ENCODE assay signal across 8 cellular contexts in the genomic region with DNA sequence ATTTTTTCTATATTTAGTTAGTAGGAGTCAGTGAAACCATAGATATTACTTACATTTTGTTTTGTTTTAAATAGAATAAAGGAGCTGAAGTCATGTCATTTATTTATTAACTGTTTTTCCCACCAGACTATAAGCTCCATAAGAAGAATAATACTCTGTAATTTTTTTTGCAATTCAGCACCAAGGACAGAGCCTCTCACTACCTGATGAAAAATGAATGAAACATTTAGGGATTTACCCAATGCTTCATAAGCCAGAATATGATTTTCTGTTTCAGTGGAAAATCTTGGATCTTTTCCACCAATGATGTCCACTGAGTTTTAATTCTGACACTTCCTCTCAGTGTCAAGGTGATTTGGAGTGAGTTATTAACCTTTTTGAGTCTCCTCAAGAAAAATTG.
A peak's percentile ranks its signal among the peaks of the same experiment; 100 is the strongest.
DNase-seq lines count a peak whose midpoint lies in the region; ATAC-seq and TF ChIP-seq lines count a peak whose summit lies in the region.

No MANE protein-coding gene starts in this region.

- CTCF ChIA-PET in MCF 10A (lab: Yijun Ruan, JAX), result interaction anchor here (0.6 kb wide), 1 partner anchor 17 kb away, joined by 3 read pairs; no protein-coding TSS in a partner anchor

- no peak overlapping the region for H3K27ac Mint-ChIP-seq in MCF 10A (ENCODE audit: low read depth, unreplicated experiment)

- TF ChIP-seq CTCF in MCF 10A (IDR thresholded peaks at IDR 0.05; ENCODE audit: unreplicated experiment), result no peak
- TF ChIP-seq CTCF in breast epithelium (IDR thresholded peaks at IDR 0.05), result no peak
- no peak for TF ChIP-seq CTCF in fibroblast of the aortic adventitia (IDR thresholded peaks at IDR 0.05; ENCODE audit: insufficient read depth, low read length)

- peaks cover 4% of the 10 kb centered on the region for H3K4me1 Mint-ChIP-seq in MCF 10A (ENCODE audit: insufficient read depth, unreplicated experiment)
- no peaks in the 10 kb centered on the region for H3K4me1 Mint-ChIP-seq in activated T-cell treated with anti-CD3 and anti-CD28 coated beads, Interleukin-2, amount 50 U/mL, for 4 hours (ENCODE audit: low read depth)

- H3K4me3 ChIP-seq in breast epithelium (no peak overlapping the region), SK-N-MC (no peak overlapping the region), fibroblast of the aortic adventitia (ENCODE audit: low read depth, low read length) (no peak overlapping the region)

- H3K27ac ChIP-seq in breast epithelium, result no peak overlapping the region
- H3K27ac ChIP-seq in SK-N-MC, result no peak overlapping the region

- no peak for TF ChIP-seq POLR2A in breast epithelium (IDR thresholded peaks at IDR 0.05)

- H3K27me3 ChIP-seq in breast epithelium, result no peaks in the 10 kb centered on the region

- H3K4me3 Mint-ChIP-seq in MCF 10A (ENCODE audit: unreplicated experiment), result no peak overlapping the region
- H3K4me3 Mint-ChIP-seq in activated T-cell treated with anti-CD3 and anti-CD28 coated beads, Interleukin-2, amount 50 U/mL, for 4 hours, result no peak overlapping the region

- POLR2A ChIA-PET in MCF 10A (lab: Yijun Ruan, JAX), result no interaction called here

- DNase-seq in MCF 10A (ENCODE audit: unreplicated experiment) (peak; percentile 75), breast epithelium (ENCODE audit: low spot score in 2 of 2) (no peak), SK-N-MC (ENCODE audit: low read depth, low spot score) (peak; percentile 16), fibroblast of the aortic adventitia (ENCODE audit: low read depth) (peak; percentile 70), stromal cell of bone marrow (ENCODE audit: low read depth) (peak; percentile 18), iPS-NIHi7 (ENCODE audit: extremely low spot score) (no peak)
- DNase-seq in activated CD4-positive, CD25-positive, alpha-beta regulatory T cell (lab: John Stamatoyannopoulos, UW), result no peak
- DNase-seq in activated T-cell treated with anti-CD3 and anti-CD28 coated beads, Interleukin-2, amount 50 U/mL, for 4 hours, result no peak

- no peaks in the 10 kb centered on the region for H3K9me3 ChIP-seq in breast epithelium
- no peaks in the 10 kb centered on the region for H3K9me3 ChIP-seq in SK-N-MC (ENCODE audit: low read depth, low read length)

- H3K9me3 Mint-ChIP-seq in MCF 10A (ENCODE audit: unreplicated experiment), result peaks cover 7% of the 10 kb centered on the region
- H3K9me3 Mint-ChIP-seq in activated T-cell treated with anti-CD3 and anti-CD28 coated beads, Interleukin-2, amount 50 U/mL, for 4 hours, result peaks cover 11% of the 10 kb centered on the region

- no peaks in the 10 kb centered on the region for H3K36me3 ChIP-seq in breast epithelium
- H3K36me3 ChIP-seq in SK-N-MC (ENCODE audit: insufficient read depth, low read length), result no peaks in the 10 kb centered on the region

- H3K36me3 Mint-ChIP-seq in MCF 10A (ENCODE audit: insufficient read depth, unreplicated experiment), result no peaks in the 10 kb centered on the region
- no peaks in the 10 kb centered on the region for H3K36me3 Mint-ChIP-seq in activated T-cell treated with anti-CD3 and anti-CD28 coated beads, Interleukin-2, amount 50 U/mL, for 4 hours (ENCODE audit: insufficient read depth)

- no peak for ATAC-seq in activated T-cell treated with anti-CD3 and anti-CD28 coated beads, Interleukin-2, amount 50 U/mL, for 4 hours

- H3K27me3 Mint-ChIP-seq in MCF 10A (ENCODE audit: insufficient read depth, unreplicated experiment), result no peaks in the 10 kb centered on the region
- H3K27me3 Mint-ChIP-seq in activated T-cell treated with anti-CD3 and anti-CD28 coated beads, Interleukin-2, amount 50 U/mL, for 4 hours (ENCODE audit: low read depth), result no peaks in the 10 kb centered on the region

- no peaks in the 10 kb centered on the region for H3K4me1 ChIP-seq in breast epithelium

- intact Hi-C loops in MCF 10A (cut with micrococcal nuclease), result no loop called here
- intact Hi-C loops in breast epithelium (cut with DNase I; ENCODE audit: low total_unique reads), result no loop called here

- no TSS peak for BruUV-seq in MCF 10A (replicated peaks; lab: Mats Ljungman, UMichigan)

- no peak overlapping the region for H3K9ac ChIP-seq in SK-N-MC (ENCODE audit: insufficient read length)

Comparison
In these comparisons a context has a peak if more than half of its experiments do, and no peak if none do; other contexts are left out.
1. DNase-seq: peak in MCF 10A (single experiment), SK-N-MC (single experiment), fibroblast of the aortic adventitia (single experiment) and stromal cell of bone marrow (single experiment); none in breast epithelium (0 of 2), iPS-NIHi7 (single experiment), activated CD4-positive, CD25-positive, alpha-beta regulatory T cell (0 of 4) and activated T-cell treated with anti-CD3 and anti-CD28 coated beads, Interleukin-2, amount 50 U/mL, for 4 hours (single experiment).